In the genomic region with DNA sequence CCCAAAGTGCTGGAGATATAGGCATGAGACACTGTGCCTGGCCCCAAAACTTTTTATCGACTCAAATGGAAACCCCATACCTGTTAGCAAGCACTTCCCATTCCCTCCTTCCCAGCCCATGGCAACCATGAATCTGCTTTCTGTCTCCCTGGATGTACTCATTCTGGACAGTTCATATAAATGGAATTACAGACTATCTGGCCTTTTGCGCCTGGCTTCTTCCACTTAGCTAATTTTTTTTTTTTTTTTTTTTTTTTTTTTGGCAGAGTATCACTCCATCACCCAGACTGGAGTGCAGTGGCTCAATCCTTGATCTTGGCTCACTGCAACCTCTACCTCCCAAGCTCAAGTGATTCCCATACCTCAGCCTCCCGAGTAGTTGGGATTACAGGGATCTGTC, we compare ENCODE assay signal across 25 cellular contexts.
"Had no signal": no experiment of that assay in that cellular context is flagged by ENCODE, and none has a peak within 500 bp of the region (broad histone marks: within the 10 kb centered on the region; RNA-seq: fewer than 3 reads in every experiment).

No MANE protein-coding gene starts in this region.

- H3K9me3 ChIP-seq: SJSA1 had no signal

- DNase-seq: activated B cell treated with CpG ODN at 0.5 μM for 24 hours; activated CD4-positive, alpha-beta T cell treated with anti-CD3 and anti-CD28 coated beads for 1 hour; activated CD4-positive, alpha-beta T cell treated with anti-CD3 and anti-CD28 coated beads, Interleukin-2, amount 10 ng/mL, durations not matched to agents 24 days and 14 days; activated CD4-positive, alpha-beta T cell treated with anti-CD3 and anti-CD28 coated beads, Interleukin-2, amount 50 U/mL, for 48 hours; activated CD8-positive, alpha-beta memory T cell treated with anti-CD3 and anti-CD28 coated beads, Interleukin-2, amount 10 ng/mL, durations not matched to agents 7 days and 5 days; activated effector memory CD4-positive, alpha-beta T cell treated with anti-CD3 and anti-CD28 coated beads, Interleukin-2, amount 50 U/mL, for 16 hours; activated naive CD4-positive, alpha-beta T cell treated with Interleukin-2 at 50 U/mL for 16 hours; activated naive CD8-positive, alpha-beta T cell treated with anti-CD3 and anti-CD28 coated beads, Interleukin-2, amount 50 U/mL, for 24 hours; activated T-cell treated with anti-CD3 and anti-CD28 coated beads, Interleukin-2, amount 50 U/mL, for 4 hours; amygdala; KBM-7; NCI-H1048; NCI-H1417; NCI-H1930; NCI-H2171 treated with DMSO at 0.1 percent for 48 hours; NCI-H345; NCI-H510A; NCI-H526 treated with DMSO at 0.1 percent for 48 hours; NCI-H82; SHP77; T-cell; T-helper 2 cell; T1000 had no signal

- H3K27me3 Mint-ChIP-seq: activated B cell treated with CpG ODN at 0.5 μM for 24 hours; activated CD4-positive, alpha-beta T cell treated with anti-CD3 and anti-CD28 coated beads, Interleukin-2, amount 10 ng/mL, durations not matched to agents 24 days and 14 days; activated CD8-positive, alpha-beta memory T cell treated with anti-CD3 and anti-CD28 coated beads, Interleukin-2, amount 10 ng/mL, durations not matched to agents 7 days and 5 days; activated naive CD8-positive, alpha-beta T cell treated with anti-CD3 and anti-CD28 coated beads, Interleukin-2, amount 50 U/mL, for 24 hours; T-cell had no signal

- H3K9me3 Mint-ChIP-seq: activated B cell treated with CpG ODN at 0.5 μM for 24 hours; activated CD4-positive, alpha-beta T cell treated with anti-CD3 and anti-CD28 coated beads, Interleukin-2, amount 10 ng/mL, durations not matched to agents 24 days and 14 days; activated naive CD4-positive, alpha-beta T cell treated with anti-CD3 and anti-CD28 coated beads, Interleukin-2, amount 50 U/mL, for 72 hours; activated naive CD8-positive, alpha-beta T cell treated with anti-CD3 and anti-CD28 coated beads, Interleukin-2, amount 50 U/mL, for 24 hours; activated T-cell treated with anti-CD3 and anti-CD28 coated beads, Interleukin-2, amount 50 U/mL, for 4 hours; T-cell had no signal

- H3K4me3 Mint-ChIP-seq: activated B cell treated with CpG ODN at 0.5 μM for 24 hours; activated CD4-positive, alpha-beta T cell treated with anti-CD3 and anti-CD28 coated beads, Interleukin-2, amount 10 ng/mL, durations not matched to agents 24 days and 14 days; activated CD8-positive, alpha-beta memory T cell treated with anti-CD3 and anti-CD28 coated beads, Interleukin-2, amount 10 ng/mL, durations not matched to agents 7 days and 5 days; activated naive CD8-positive, alpha-beta T cell treated with anti-CD3 and anti-CD28 coated beads, Interleukin-2, amount 50 U/mL, for 24 hours; activated T-cell treated with anti-CD3 and anti-CD28 coated beads, Interleukin-2, amount 50 U/mL, for 4 hours; T-cell had no signal

- H3K27ac Mint-ChIP-seq: activated B cell treated with CpG ODN at 0.5 μM for 24 hours; activated CD4-positive, alpha-beta T cell treated with anti-CD3 and anti-CD28 coated beads, Interleukin-2, amount 10 ng/mL, durations not matched to agents 24 days and 14 days; activated CD8-positive, alpha-beta memory T cell treated with anti-CD3 and anti-CD28 coated beads, Interleukin-2, amount 10 ng/mL, durations not matched to agents 7 days and 5 days; activated naive CD4-positive, alpha-beta T cell treated with anti-CD3 and anti-CD28 coated beads, Interleukin-2, amount 50 U/mL, for 72 hours; activated naive CD8-positive, alpha-beta T cell treated with anti-CD3 and anti-CD28 coated beads, Interleukin-2, amount 50 U/mL, for 24 hours; T-cell had no signal

- H3K36me3 ChIP-seq: SJSA1 had no signal

- H3K36me3 Mint-ChIP-seq: activated CD8-positive, alpha-beta memory T cell treated with anti-CD3 and anti-CD28 coated beads, Interleukin-2, amount 10 ng/mL, durations not matched to agents 7 days and 5 days; activated naive CD4-positive, alpha-beta T cell treated with anti-CD3 and anti-CD28 coated beads, Interleukin-2, amount 50 U/mL, for 72 hours; T-cell had no signal

- H3K27me3 ChIP-seq: SJSA1 had no signal

- H3K4me1 Mint-ChIP-seq: activated CD4-positive, alpha-beta T cell treated with anti-CD3 and anti-CD28 coated beads, Interleukin-2, amount 10 ng/mL, durations not matched to agents 24 days and 14 days; activated naive CD8-positive, alpha-beta T cell treated with anti-CD3 and anti-CD28 coated beads, Interleukin-2, amount 50 U/mL, for 24 hours had no signal

- ATAC-seq: activated CD8-positive, alpha-beta memory T cell treated with anti-CD3 and anti-CD28 coated beads, Interleukin-2, amount 10 ng/mL, durations not matched to agents 7 days and 5 days; activated naive CD4-positive, alpha-beta T cell treated with anti-CD3 and anti-CD28 coated beads, Interleukin-2, amount 50 U/mL, for 72 hours; activated naive CD8-positive, alpha-beta T cell treated with anti-CD3 and anti-CD28 coated beads, Interleukin-2, amount 50 U/mL, for 24 hours; activated T-cell treated with anti-CD3 and anti-CD28 coated beads, Interleukin-2, amount 50 U/mL, for 4 hours; T-cell had no signal

- H3K4me3 ChIP-seq: SJSA1 had no signal

- H3K27ac ChIP-seq: SJSA1 had no signal
